21 cellular contexts compared by ENCODE assay signal in the genomic region with DNA sequence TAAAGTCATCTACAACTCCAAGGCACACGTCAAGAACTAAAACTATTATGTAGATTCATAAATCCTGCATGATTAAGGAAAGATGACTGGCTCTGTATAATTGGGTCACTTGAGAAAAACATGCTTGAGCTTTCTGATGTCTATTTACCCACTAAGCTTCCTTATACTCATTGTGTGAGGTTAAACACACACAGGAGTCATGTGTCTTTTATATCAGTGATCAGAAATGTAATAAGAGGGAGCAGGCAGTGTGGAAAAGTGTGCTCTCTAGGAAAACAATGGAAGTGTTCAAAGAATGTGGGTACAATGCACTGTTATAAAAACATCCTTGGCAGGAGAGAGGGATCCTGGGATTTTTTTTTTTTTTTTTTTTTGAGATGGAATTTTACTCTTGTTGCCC.
A peak's percentile ranks its signal among the peaks of the same experiment; 100 is the strongest.
DNase-seq lines count a peak whose midpoint lies in the region; ATAC-seq and TF ChIP-seq lines count a peak whose summit lies in the region.
"Had no signal": no experiment of that assay in that cellular context is flagged by ENCODE, and none has a peak within 500 bp of the region (broad histone marks: within the 10 kb centered on the region; RNA-seq: fewer than 3 reads in every experiment).

No MANE protein-coding gene starts in this region.

- H3K4me1 Mint-ChIP-seq in chondrocyte (ENCODE audit: low read depth): peaks cover 49% of the 10 kb centered on the region

- H3K27ac Mint-ChIP-seq in chondrocyte (ENCODE audit: unreplicated experiment): peak overlapping the region; percentile 49
- H3K27ac Mint-ChIP-seq: activated CD4-positive, alpha-beta T cell treated with anti-CD3 and anti-CD28 coated beads, Interleukin-2, amount 10 ng/mL, durations not matched to agents 7 days and 5 days; activated naive CD4-positive, alpha-beta T cell treated with anti-CD3 and anti-CD28 coated beads, Interleukin-2, amount 10 ng/mL, durations not matched to agents 7 days and 5 days; CD4-positive, alpha-beta T cell; T-helper 2 cell treated with Interferon-gamma antibody and Interleukin-4, amounts not matched to agents 5 μg/mL and 100 μg/mL, for 36 hours had no signal

- DNase-seq in DMS53 (lab: John Stamatoyannopoulos, UW) (peak; percentile 83), NCI-H2029 treated with DMSO at 0.1 percent for 48 hours (lab: John Stamatoyannopoulos, UW) (peak; percentile 54), chondrocyte (ENCODE audit: low spot score) (no peak), renal cortical epithelial cell (ENCODE audit: low read depth) (peak; percentile 40), midbrain (lab: John Stamatoyannopoulos, UW) (no peak)
- DNase-seq in activated effector memory CD4-positive, alpha-beta T cell treated with Interleukin-2 at 50 U/mL for 16 hours: no peak
- DNase-seq: activated CD4-positive, alpha-beta T cell treated with anti-CD3 and anti-CD28 coated beads, Interleukin-2, amount 10 ng/mL, durations not matched to agents 7 days and 5 days; activated naive CD4-positive, alpha-beta T cell treated with anti-CD3 and anti-CD28 coated beads, Interleukin-2, amount 10 ng/mL, durations not matched to agents 7 days and 5 days; activated T-cell treated with anti-CD3 and anti-CD28 coated beads, Interleukin-2, amount 50 U/mL, for 48 hours; aorta; CD4-positive, alpha-beta T cell; head of caudate nucleus; NCI-H2171; NCI-H526; nucleus accumbens; stimulated activated CD4-positive, alpha-beta T cell treated with anti-CD3 and anti-CD28 coated beads, Interleukin-12 subunit alpha, Interleukin-12 subunit beta, amount 100 ng/mL, for 4 hours; stimulated activated CD4-positive, alpha-beta T cell treated with anti-CD3 and anti-CD28 coated beads, Interleukin-4, amount 100 ng/mL, for 4 hours; stimulated activated naive CD4-positive, alpha-beta T cell treated with Interleukin-2 at 50 U/mL for 16 hours; testis had no signal

- ATAC-seq in HG03039 (IDR thresholded peaks at IDR 0.05; ENCODE audit: unreplicated experiment): no peak

- H3K27me3 Mint-ChIP-seq in chondrocyte (ENCODE audit: low read depth): no peaks in the 10 kb centered on the region
- H3K27me3 Mint-ChIP-seq: activated CD4-positive, alpha-beta T cell treated with anti-CD3 and anti-CD28 coated beads, Interleukin-2, amount 10 ng/mL, durations not matched to agents 7 days and 5 days; activated naive CD4-positive, alpha-beta T cell treated with anti-CD3 and anti-CD28 coated beads, Interleukin-2, amount 10 ng/mL, durations not matched to agents 7 days and 5 days; CD4-positive, alpha-beta T cell had no signal

- H3K4me3 Mint-ChIP-seq in chondrocyte (ENCODE audit: unreplicated experiment): no peak overlapping the region
- H3K4me3 Mint-ChIP-seq: activated CD4-positive, alpha-beta T cell treated with anti-CD3 and anti-CD28 coated beads, Interleukin-2, amount 10 ng/mL, durations not matched to agents 7 days and 5 days; activated naive CD4-positive, alpha-beta T cell treated with anti-CD3 and anti-CD28 coated beads, Interleukin-2, amount 10 ng/mL, durations not matched to agents 7 days and 5 days; CD4-positive, alpha-beta T cell; T-helper 2 cell treated with Interferon-gamma antibody and Interleukin-4, amounts not matched to agents 5 μg/mL and 100 μg/mL, for 36 hours had no signal

- no peaks in the 10 kb centered on the region for H3K36me3 Mint-ChIP-seq in chondrocyte (ENCODE audit: low read depth)
- H3K36me3 Mint-ChIP-seq: activated naive CD4-positive, alpha-beta T cell treated with anti-CD3 and anti-CD28 coated beads, Interleukin-2, amount 10 ng/mL, durations not matched to agents 7 days and 5 days had no signal

- no peak for TF ChIP-seq CTCF in chondrocyte (IDR thresholded peaks at IDR 0.05)

- H3K9me3 Mint-ChIP-seq in chondrocyte (ENCODE audit: low read depth): no peaks in the 10 kb centered on the region
- H3K9me3 Mint-ChIP-seq: activated CD4-positive, alpha-beta T cell treated with anti-CD3 and anti-CD28 coated beads, Interleukin-2, amount 10 ng/mL, durations not matched to agents 7 days and 5 days; activated naive CD4-positive, alpha-beta T cell treated with anti-CD3 and anti-CD28 coated beads, Interleukin-2, amount 10 ng/mL, durations not matched to agents 7 days and 5 days; CD4-positive, alpha-beta T cell; T-helper 2 cell treated with Interferon-gamma antibody and Interleukin-4, amounts not matched to agents 5 μg/mL and 100 μg/mL, for 36 hours had no signal

Comparison
In these comparisons a context has a peak if more than half of its experiments do, and no peak if none do; other contexts are left out.
1. DNase-seq: peak in DMS53 (single experiment), NCI-H2029 treated with DMSO at 0.1 percent for 48 hours (single experiment) and renal cortical epithelial cell (single experiment); none in chondrocyte (single experiment), midbrain (single experiment) and activated effector memory CD4-positive, alpha-beta T cell treated with Interleukin-2 at 50 U/mL for 16 hours (single experiment).